Comparison of ENCODE assay signal across 8 cellular contexts in the genomic region with DNA sequence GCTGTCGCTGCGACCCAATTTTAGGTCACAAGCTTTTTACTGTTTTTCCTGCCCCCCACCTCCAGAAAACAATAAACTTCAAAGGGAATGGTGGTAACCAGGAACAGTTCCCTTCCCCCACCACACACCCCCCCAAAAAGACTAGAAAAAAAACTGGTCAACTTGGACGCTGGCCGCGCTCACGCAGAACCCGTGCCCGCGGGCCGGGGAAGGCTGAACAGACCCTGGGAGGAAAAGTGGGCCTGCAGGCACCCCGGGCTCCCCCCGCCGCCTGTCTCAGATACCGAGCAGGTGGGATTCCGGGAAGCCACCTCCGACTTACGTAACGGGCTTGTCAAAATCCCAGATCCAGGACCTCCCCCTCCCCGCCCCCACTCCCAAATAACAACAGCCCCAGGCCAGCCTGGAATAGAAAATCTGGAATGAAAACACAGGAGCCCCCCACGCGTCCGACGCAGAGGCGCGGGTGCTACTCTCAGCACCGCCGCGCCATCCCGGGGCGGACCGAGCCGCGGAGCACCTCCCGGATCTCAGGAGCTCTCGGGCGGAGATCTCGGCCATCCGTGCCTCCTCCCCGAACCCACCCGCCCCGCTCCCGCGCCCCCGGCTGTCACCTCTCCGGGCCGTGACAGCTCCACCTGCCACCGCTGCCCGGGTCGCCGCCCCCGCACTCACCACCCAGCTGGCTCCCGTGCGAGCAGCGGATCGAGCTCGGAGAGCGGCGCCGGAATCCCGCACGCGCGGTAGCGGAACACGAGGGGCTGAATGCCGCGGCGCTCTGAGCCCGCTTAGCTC. TPM values are rescaled to one million over a fixed set of nuclear protein-coding genes. Genes with fewer than 3 reads are reported as not detected.
A peak's percentile ranks its signal among the peaks of the same experiment; 100 is the strongest.
DNase-seq lines count a peak whose midpoint lies in the region; ATAC-seq, FAIRE-seq and TF ChIP-seq lines count a peak whose summit lies in the region.

No MANE protein-coding gene starts in this region.

- ATAC-seq in HG03097 (IDR thresholded peaks at IDR 0.05; ENCODE audit: low FRiP score, unreplicated experiment) = no peak

- DNase-seq in GM12892 (ENCODE audit: insufficient read length) (no peak), HL-60 (ENCODE audit: low read depth in 1 of 2, low spot score in 1 of 2) (peak in 1 of 2 experiments; percentile 29), SK-MEL-5 (ENCODE audit: low read depth, low spot score) (peak; percentile 45), hepatic stellate cell (ENCODE audit: low spot score) (peak; percentile 55), H54 (ENCODE audit: insufficient read length, low spot score) (no peak)

- peak overlapping the region; percentile 90 for H3K27ac ChIP-seq in HL-60 (replicated peaks)
- peak overlapping the region; percentile 84 for H3K27ac ChIP-seq in angular gyrus (ENCODE audit: low read depth, low read length)
- H3K27ac ChIP-seq in rectal smooth muscle tissue (ENCODE audit: low read depth, low read length) = peak overlapping the region; percentile 94

- peak overlapping the region; percentile 91 for H3K4me3 ChIP-seq in HL-60 (replicated peaks; ENCODE audit: insufficient read depth, low read length)
- peak overlapping the region; percentile 69 for H3K4me3 ChIP-seq in rectal smooth muscle tissue (ENCODE audit: low read length)

- no peaks in the 10 kb centered on the region for H3K36me3 ChIP-seq in rectal smooth muscle tissue (ENCODE audit: control insufficient read depth, insufficient read depth, low read length)

- in situ Hi-C loops in SK-MEL-5 (cut with HindIII; ENCODE audit: low pct_unique_long_range_greater_than_20kb, low sequenced_read_pairs) = no loop called here

- H3K27me3 ChIP-seq in HL-60 (ENCODE audit: insufficient read depth, poor library complexity, severe bottlenecking) (no peaks in the 10 kb centered on the region), rectal smooth muscle tissue (ENCODE audit: control insufficient read depth, insufficient read depth, low read length) (no peaks in the 10 kb centered on the region)

- FAIRE-seq in GM12892 (lab: Jason Lieb, UNC) (peak; percentile 67), H54 (lab: Jason Lieb, UNC) (no peak)

- peaks cover 4% of the 10 kb centered on the region for H3K4me1 ChIP-seq in rectal smooth muscle tissue (ENCODE audit: control insufficient read depth, insufficient read depth, low read length)

- TF ChIP-seq POLR2A in GM12892 (IDR thresholded peaks at IDR 0.05; ENCODE audit: low read depth, low read length) (no peak; the same call in 1 of the 2 replicates), H54 (IDR thresholded peaks at IDR 0.05; ENCODE audit: low read depth, low read length) (no peak; the same call in 1 of the 2 replicates)

- peak overlapping the region; percentile 39 for H3K9ac ChIP-seq in rectal smooth muscle tissue (ENCODE audit: low read length)

- TF ChIP-seq CTCF in HL-60 (IDR thresholded peaks at IDR 0.05; ENCODE audit: insufficient read depth, low read length) = no peak

RNA-seq across cellular contexts. Expression of gene DENND4A, which starts 0.6 kb away (rescaled TPM):
- polyA plus RNA-seq in GM12892 (2012; ENCODE audit: missing spikeins) = 38.8 TPM
- total RNA-seq in SK-MEL-5 (2014; rRNA removed; shearing (Covaris generic)) = 10.4 and 13.0 TPM in 2 replicates
- 6.2 and 8.0 TPM in 2 replicates for polyA plus RNA-seq in SK-MEL-5 (2015; cell fraction: cytosol; rRNA removed)
- polyA plus RNA-seq in SK-MEL-5 (2015; cell fraction: nucleus; rRNA removed) = 10.2 and 11.8 TPM in 2 replicates

Comparison
In these comparisons a context has a peak if more than half of its experiments do, and no peak if none do; other contexts are left out.
1. DNase-seq: peak in SK-MEL-5 (single experiment) and hepatic stellate cell (single experiment); none in GM12892 (single experiment) and H54 (single experiment).
2. Peak in every context shown above with its lines, with median percentiles within 50 percentile points of each other: H3K27ac ChIP-seq.